Comparison of ENCODE assay signal across 3 cellular contexts in the genomic region with DNA sequence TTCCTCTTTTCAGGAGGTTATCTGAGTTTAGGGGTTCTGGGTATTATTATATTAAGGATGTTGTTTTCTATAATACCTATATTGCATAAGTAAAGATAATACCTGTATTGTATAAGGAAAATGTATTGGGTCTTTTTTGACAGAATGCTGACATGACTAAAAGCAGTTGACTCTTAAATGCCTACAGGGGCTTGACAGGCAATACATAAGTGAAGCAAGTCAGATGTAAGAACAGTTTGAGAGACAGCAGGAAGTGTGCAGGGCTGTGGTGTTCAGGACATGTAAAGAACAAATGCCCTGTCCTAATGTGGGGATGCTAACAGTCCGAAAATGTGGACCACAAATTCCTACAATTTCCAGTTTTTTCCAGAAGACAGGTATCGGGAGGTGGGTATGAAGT.
TF ChIP-seq lines count a peak whose summit lies in the region.

No MANE protein-coding gene starts in this region.

TF ChIP-seq in A549, 52 proteins besides CTCF, POLR2A, EP300 and RAD21:
- no peak for TF ChIP-seq ESRRA (IDR thresholded peaks at IDR 0.05; ENCODE audit: borderline replicate concordance, low read length)
- TF ChIP-seq CBX8 (IDR thresholded peaks at IDR 0.05), result no peak
- TF ChIP-seq MAFK (IDR thresholded peaks at IDR 0.05; ENCODE audit: partially characterized antibody), result peak; percentile 41
- TF ChIP-seq TP53 (CRISPR knock-in tag; IDR thresholded peaks at IDR 0.05), result no peak
- no peak for TF ChIP-seq EHMT2 (IDR thresholded peaks at IDR 0.05; ENCODE audit: low read depth)
- TF ChIP-seq FOSB (CRISPR knock-in tag; IDR thresholded peaks at IDR 0.05), result no peak
- no peak for TF ChIP-seq SREBF2 (IDR thresholded peaks at IDR 0.05)
- TF ChIP-seq RARB (CRISPR knock-in tag; IDR thresholded peaks at IDR 0.05), result no peak

TF ChIP-seq in HepG2, 621 proteins besides CTCF, POLR2A, EP300 and RAD21:
- peak; percentile 84 for TF ChIP-seq MAFF (IDR thresholded peaks at IDR 0.05; ENCODE audit: low read depth, low read length)
- TF ChIP-seq MAFK (conservative IDR thresholded peaks at IDR 0.05 in 1 of 2, IDR thresholded peaks at IDR 0.05 in 1 of 2; ENCODE audit: low read length in 2 of 2), result peak; percentile 66 to 88
- no peak for TF ChIP-seq ERF (CRISPR knock-in tag; IDR thresholded peaks at IDR 0.05)
TF ChIP-seq in HepG2: peak in this region for 2.

TF ChIP-seq in neural cell, 6 proteins besides CTCF, POLR2A, EP300 and RAD21:
- TF ChIP-seq POLR2AphosphoS5 (IDR thresholded peaks at IDR 0.05) (peak; percentile 30), TAF1 (IDR thresholded peaks at IDR 0.05; ENCODE audit: low read depth) (no peak), MXI1 (conservative IDR thresholded peaks at IDR 0.05; ENCODE audit: poor library complexity, severe bottlenecking) (no peak)
- TF ChIP-seq, protein P1, sequence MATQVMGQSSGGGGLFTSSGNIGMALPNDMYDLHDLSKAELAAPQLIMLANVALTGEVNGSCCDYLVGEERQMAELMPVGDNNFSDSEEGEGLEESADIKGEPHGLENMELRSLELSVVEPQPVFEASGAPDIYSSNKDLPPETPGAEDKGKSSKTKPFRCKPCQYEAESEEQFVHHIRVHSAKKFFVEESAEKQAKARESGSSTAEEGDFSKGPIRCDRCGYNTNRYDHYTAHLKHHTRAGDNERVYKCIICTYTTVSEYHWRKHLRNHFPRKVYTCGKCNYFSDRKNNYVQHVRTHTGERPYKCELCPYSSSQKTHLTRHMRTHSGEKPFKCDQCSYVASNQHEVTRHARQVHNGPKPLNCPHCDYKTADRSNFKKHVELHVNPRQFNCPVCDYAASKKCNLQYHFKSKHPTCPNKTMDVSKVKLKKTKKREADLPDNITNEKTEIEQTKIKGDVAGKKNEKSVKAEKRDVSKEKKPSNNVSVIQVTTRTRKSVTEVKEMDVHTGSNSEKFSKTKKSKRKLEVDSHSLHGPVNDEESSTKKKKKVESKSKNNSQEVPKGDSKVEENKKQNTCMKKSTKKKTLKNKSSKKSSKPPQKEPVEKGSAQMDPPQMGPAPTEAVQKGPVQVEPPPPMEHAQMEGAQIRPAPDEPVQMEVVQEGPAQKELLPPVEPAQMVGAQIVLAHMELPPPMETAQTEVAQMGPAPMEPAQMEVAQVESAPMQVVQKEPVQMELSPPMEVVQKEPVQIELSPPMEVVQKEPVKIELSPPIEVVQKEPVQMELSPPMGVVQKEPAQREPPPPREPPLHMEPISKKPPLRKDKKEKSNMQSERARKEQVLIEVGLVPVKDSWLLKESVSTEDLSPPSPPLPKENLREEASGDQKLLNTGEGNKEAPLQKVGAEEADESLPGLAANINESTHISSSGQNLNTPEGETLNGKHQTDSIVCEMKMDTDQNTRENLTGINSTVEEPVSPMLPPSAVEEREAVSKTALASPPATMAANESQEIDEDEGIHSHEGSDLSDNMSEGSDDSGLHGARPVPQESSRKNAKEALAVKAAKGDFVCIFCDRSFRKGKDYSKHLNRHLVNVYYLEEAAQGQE (IDR thresholded peaks at IDR 0.05; ENCODE audit: borderline replicate concordance), result no peak
